ENCODE assay signal across 1 cellular context in the genomic region with DNA sequence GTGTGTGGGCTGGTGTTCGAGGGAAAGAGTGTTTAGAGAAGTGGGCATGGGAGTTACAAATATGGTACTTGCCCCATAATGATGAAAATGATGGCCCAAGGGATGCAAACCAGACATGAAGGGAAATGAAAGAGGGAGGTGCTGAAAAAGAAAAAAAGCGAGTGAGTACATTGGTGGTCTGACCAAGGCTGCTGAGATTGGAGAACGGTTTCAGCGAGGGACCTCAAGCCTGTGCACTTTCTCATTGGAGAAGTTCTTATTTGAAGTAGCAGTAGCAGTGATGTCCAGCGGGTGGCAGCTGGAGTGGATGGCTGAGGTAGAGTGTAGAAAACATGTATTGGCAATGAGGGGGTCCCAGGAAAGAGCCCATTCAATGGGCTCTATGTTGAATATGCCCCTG.
A peak's percentile ranks its signal among the peaks of the same experiment; 100 is the strongest.
TF ChIP-seq lines count a peak whose summit lies in the region.

No MANE protein-coding gene starts in this region.

TF ChIP-seq in GM12878, 131 proteins besides CTCF, POLR2A, EP300 and RAD21 (continued from another document):
- TF ChIP-seq BCL11A (IDR thresholded peaks at IDR 0.05; ENCODE audit: low read depth, low read length) (no peak), MTA2 (IDR thresholded peaks at IDR 0.05; ENCODE audit: low read depth) (0 out of 2 replicates have a peak, but pooled peaks have one; percentile 19), KAT2A (conservative IDR thresholded peaks at IDR 0.05; ENCODE audit: control insufficient read depth, low read depth, low read length) (no peak), PBX3 (IDR thresholded peaks at IDR 0.05; ENCODE audit: insufficient replicate concordance, low read depth, low read length) (no peak), ZNF384 (IDR thresholded peaks at IDR 0.05; ENCODE audit: borderline replicate concordance, low read depth, low read length) (peak; percentile 37; the same call in 1 of the 2 replicates), NBN (IDR thresholded peaks at IDR 0.05) (0 out of 2 replicates have a peak, but pooled peaks have one; percentile 6), IKZF2 (IDR thresholded peaks at IDR 0.05) (peak in 1 of 2 experiments; percentile 21; a peak in 2 of 4 replicates), RELB (IDR thresholded peaks at IDR 0.05; ENCODE audit: low read depth) (no peak), MEF2B (IDR thresholded peaks at IDR 0.05; ENCODE audit: partially characterized antibody, poor library complexity, severe bottlenecking) (peak; percentile 32), IKZF1 (conservative IDR thresholded peaks at IDR 0.05) (peak; percentile 15; the same call in 1 of the 2 replicates), TBL1XR1 (IDR thresholded peaks at IDR 0.05; ENCODE audit: low read depth, low read length) (no peak), HCFC1 (IDR thresholded peaks at IDR 0.05; ENCODE audit: low read length) (no peak), CREM (IDR thresholded peaks at IDR 0.05; ENCODE audit: low read depth) (no peak), RCOR1 (conservative IDR thresholded peaks at IDR 0.05; ENCODE audit: low read depth, low read length) (no peak)
- TF ChIP-seq, protein P1, sequence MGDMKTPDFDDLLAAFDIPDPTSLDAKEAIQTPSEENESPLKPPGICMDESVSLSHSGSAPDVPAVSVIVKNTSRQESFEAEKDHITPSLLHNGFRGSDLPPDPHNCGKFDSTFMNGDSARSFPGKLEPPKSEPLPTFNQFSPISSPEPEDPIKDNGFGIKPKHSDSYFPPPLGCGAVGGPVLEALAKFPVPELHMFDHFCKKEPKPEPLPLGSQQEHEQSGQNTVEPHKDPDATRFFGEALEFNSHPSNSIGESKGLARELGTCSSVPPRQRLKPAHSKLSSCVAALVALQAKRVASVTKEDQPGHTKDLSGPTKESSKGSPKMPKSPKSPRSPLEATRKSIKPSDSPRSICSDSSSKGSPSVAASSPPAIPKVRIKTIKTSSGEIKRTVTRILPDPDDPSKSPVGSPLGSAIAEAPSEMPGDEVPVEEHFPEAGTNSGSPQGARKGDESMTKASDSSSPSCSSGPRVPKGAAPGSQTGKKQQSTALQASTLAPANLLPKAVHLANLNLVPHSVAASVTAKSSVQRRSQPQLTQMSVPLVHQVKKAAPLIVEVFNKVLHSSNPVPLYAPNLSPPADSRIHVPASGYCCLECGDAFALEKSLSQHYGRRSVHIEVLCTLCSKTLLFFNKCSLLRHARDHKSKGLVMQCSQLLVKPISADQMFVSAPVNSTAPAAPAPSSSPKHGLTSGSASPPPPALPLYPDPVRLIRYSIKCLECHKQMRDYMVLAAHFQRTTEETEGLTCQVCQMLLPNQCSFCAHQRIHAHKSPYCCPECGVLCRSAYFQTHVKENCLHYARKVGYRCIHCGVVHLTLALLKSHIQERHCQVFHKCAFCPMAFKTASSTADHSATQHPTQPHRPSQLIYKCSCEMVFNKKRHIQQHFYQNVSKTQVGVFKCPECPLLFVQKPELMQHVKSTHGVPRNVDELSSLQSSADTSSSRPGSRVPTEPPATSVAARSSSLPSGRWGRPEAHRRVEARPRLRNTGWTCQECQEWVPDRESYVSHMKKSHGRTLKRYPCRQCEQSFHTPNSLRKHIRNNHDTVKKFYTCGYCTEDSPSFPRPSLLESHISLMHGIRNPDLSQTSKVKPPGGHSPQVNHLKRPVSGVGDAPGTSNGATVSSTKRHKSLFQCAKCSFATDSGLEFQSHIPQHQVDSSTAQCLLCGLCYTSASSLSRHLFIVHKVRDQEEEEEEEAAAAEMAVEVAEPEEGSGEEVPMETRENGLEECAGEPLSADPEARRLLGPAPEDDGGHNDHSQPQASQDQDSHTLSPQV (IDR thresholded peaks at IDR 0.05) = no peak
